1 cellular context compared by ENCODE assay signal in the genomic region with DNA sequence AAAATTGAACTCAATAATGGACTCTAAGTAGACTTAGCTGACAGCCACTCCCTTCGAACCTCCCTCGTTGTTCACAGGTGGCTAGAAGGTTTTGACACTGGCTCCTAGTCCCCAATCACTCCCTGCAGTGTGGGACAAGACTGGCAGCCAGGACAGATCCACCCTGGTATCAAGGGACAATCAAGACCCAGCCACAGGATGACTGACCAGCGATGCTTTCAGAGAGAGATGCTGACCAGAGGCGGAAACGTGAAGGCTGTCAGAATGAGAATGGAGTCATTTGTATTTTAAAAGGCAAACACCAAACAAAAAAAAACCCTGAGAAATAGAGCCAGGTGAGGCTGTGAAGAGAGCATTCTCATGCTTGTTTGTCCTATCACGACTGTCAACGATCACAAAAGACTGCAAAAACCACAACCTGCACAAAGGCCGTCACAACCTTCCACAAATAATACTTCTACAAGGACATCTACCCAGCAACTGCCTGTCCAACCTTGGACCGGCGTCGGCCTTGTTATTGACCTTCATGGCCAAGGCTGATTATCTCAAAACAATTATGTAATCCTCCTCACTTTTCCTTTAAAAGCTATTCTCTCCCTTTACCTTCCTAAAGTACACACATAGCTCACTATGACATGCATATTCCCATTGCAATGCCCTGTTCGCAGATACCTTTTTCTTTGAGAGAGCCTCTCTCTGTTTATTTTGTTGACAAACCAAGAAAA.
TF ChIP-seq lines count a peak whose summit lies in the region.

No MANE protein-coding gene starts in this region.

TF ChIP-seq in A549, 52 proteins besides CTCF, POLR2A, EP300 and RAD21:
- TF ChIP-seq POLR2AphosphoS2 (conservative IDR thresholded peaks at IDR 0.05; ENCODE audit: low read length) (peak; percentile 16; the same call in 1 of the 2 replicates), HOXB5 (CRISPR knock-in tag; IDR thresholded peaks at IDR 0.05) (no peak), MAFK (IDR thresholded peaks at IDR 0.05; ENCODE audit: partially characterized antibody) (peak; percentile 4), SMC3 (IDR thresholded peaks at IDR 0.05) (no peak), HOXB13 (CRISPR knock-in tag; IDR thresholded peaks at IDR 0.05; ENCODE audit: low read depth) (no peak), RFX5 (IDR thresholded peaks at IDR 0.05) (no peak), RNF2 (IDR thresholded peaks at IDR 0.05; ENCODE audit: borderline replicate concordance, low read depth) (no peak), ESRRA (IDR thresholded peaks at IDR 0.05; ENCODE audit: borderline replicate concordance, low read length) (no peak), MAZ (IDR thresholded peaks at IDR 0.05; ENCODE audit: borderline replicate concordance, low read depth, low read length) (no peak)
- TF ChIP-seq, protein P1, sequence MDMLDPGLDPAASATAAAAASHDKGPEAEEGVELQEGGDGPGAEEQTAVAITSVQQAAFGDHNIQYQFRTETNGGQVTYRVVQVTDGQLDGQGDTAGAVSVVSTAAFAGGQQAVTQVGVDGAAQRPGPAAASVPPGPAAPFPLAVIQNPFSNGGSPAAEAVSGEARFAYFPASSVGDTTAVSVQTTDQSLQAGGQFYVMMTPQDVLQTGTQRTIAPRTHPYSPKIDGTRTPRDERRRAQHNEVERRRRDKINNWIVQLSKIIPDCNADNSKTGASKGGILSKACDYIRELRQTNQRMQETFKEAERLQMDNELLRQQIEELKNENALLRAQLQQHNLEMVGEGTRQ (IDR thresholded peaks at IDR 0.05), result no peak
- TF ChIP-seq, protein P2, sequence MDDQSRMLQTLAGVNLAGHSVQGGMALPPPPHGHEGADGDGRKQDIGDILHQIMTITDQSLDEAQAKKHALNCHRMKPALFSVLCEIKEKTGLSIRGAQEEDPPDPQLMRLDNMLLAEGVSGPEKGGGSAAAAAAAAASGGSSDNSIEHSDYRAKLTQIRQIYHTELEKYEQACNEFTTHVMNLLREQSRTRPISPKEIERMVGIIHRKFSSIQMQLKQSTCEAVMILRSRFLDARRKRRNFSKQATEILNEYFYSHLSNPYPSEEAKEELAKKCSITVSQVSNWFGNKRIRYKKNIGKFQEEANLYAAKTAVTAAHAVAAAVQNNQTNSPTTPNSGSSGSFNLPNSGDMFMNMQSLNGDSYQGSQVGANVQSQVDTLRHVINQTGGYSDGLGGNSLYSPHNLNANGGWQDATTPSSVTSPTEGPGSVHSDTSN (IDR thresholded peaks at IDR 0.05), result no peak
- TF ChIP-seq, protein P3, sequence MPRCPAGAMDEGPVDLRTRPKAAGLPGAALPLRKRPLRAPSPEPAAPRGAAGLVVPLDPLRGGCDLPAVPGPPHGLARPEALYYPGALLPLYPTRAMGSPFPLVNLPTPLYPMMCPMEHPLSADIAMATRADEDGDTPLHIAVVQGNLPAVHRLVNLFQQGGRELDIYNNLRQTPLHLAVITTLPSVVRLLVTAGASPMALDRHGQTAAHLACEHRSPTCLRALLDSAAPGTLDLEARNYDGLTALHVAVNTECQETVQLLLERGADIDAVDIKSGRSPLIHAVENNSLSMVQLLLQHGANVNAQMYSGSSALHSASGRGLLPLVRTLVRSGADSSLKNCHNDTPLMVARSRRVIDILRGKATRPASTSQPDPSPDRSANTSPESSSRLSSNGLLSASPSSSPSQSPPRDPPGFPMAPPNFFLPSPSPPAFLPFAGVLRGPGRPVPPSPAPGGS (IDR thresholded peaks at IDR 0.05), result no peak
